In the genomic region with DNA sequence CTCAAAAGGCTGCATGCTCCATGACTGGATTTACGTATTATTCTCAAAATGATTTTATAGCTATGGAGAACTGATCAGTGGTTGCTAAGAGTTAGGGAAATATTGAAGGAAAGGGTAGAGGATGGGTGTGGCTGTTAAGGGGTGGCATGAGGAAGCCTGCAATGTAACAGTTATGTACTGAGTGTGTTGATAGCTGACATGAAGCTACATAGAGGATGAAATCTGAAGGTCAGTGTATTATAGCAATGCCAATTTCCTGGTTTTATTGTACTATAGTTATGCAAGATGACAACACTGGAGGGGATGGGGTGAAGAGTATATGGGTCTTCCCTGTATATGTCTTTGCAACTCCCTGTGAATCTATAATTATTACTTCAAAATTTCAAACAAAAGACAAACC, we compare ENCODE assay signal across 21 cellular contexts.
"Had no signal": no experiment of that assay in that cellular context is flagged by ENCODE, and none has a peak within 500 bp of the region (broad histone marks: within the 10 kb centered on the region; RNA-seq: fewer than 3 reads in every experiment).

No MANE protein-coding gene starts in this region.

- H3K27ac ChIP-seq: colonic mucosa, esophagus muscularis mucosa, foreskin keratinocyte, gastroesophageal sphincter, heart left ventricle, hepatocyte, left lung, lower lobe of right lung had no signal

- H3K4me3 ChIP-seq: colonic mucosa, esophagus muscularis mucosa, gastroesophageal sphincter, heart left ventricle, hepatocyte, left lung, lower lobe of right lung had no signal

- H3K27ac Mint-ChIP-seq: dendritic cell treated with granulocyte-macrophage colony-stimulating factor and Interleukin-4, amounts not matched to agents 40 ng/mL and 50 ng/mL, for 4 days; immature natural killer cell; mesothelial cell of epicardium; naive thymus-derived CD4-positive, alpha-beta T cell had no signal

- H3K27me3 ChIP-seq: colonic mucosa, esophagus muscularis mucosa, foreskin keratinocyte, gastroesophageal sphincter, heart left ventricle, hepatocyte, left lung had no signal

- H3K9me3 Mint-ChIP-seq: dendritic cell treated with granulocyte-macrophage colony-stimulating factor and Interleukin-4, amounts not matched to agents 40 ng/mL and 50 ng/mL, for 4 days; effector memory CD8-positive, alpha-beta T cell; immature natural killer cell; mesothelial cell of epicardium; naive thymus-derived CD4-positive, alpha-beta T cell had no signal

- H3K9me3 ChIP-seq: colonic mucosa, esophagus muscularis mucosa, gastroesophageal sphincter, heart left ventricle, left lung, lower lobe of right lung had no signal

- ATAC-seq: effector memory CD8-positive, alpha-beta T cell; foreskin keratinocyte; gastroesophageal sphincter; left lung; left ventricle myocardium superior; lower lobe of right lung; naive thymus-derived CD4-positive, alpha-beta T cell had no signal

- H3K4me1 Mint-ChIP-seq: immature natural killer cell had no signal

- H3K4me1 ChIP-seq: colonic mucosa, gastroesophageal sphincter, heart left ventricle, left lung had no signal

- H3K27me3 Mint-ChIP-seq: dendritic cell treated with granulocyte-macrophage colony-stimulating factor and Interleukin-4, amounts not matched to agents 40 ng/mL and 50 ng/mL, for 4 days; effector memory CD8-positive, alpha-beta T cell; naive thymus-derived CD4-positive, alpha-beta T cell had no signal

- H3K36me3 ChIP-seq: colonic mucosa had no signal

- H3K4me3 Mint-ChIP-seq: dendritic cell treated with granulocyte-macrophage colony-stimulating factor and Interleukin-4, amounts not matched to agents 40 ng/mL and 50 ng/mL, for 4 days; effector memory CD8-positive, alpha-beta T cell; immature natural killer cell; mesothelial cell of epicardium; naive thymus-derived CD4-positive, alpha-beta T cell had no signal

- DNase-seq: colonic mucosa; cortex of kidney; effector CD8-positive, alpha-beta T cell; effector memory CD8-positive, alpha-beta T cell; foreskin keratinocyte; heart left ventricle; hypothalamus; immature natural killer cell; islet precursor cell; kidney; kidney glomerular epithelial cell; left lung; left ventricle myocardium superior; lower lobe of right lung; mesenchymal stem cell; naive thymus-derived CD4-positive, alpha-beta T cell had no signal
